11 cellular contexts compared by ENCODE assay signal in the genomic region with DNA sequence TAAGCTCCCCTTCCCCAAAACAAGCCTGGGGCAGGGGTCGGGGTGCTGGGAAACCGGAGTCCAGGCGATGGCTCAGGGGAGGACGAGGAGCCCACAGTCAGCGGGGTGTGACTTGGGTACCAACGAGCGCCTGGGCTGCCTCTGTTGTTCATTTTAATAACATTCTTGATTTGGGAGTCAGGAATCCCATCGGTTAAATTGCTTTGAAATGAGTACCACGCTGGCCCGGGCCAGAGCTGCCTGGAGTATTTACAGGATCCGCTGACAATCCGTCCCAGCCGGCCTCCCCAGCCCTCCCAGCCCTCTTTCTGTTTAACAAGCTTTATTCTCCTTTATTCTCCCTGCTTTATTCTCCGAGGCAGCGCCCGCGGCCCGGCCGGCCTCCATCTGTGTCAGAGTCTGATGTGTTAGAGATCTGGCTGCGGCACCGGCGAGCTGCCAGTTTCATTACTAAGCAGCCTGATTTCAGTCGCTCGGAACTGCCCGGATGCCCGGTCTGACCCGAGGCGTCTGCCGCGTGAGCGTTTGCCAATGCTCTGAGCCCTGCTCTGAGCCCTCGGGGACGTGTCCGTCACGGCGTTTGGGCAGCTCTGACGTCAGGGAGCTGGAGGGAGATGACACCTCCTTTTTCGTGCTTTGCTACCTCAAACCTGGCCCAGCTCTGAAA. TPM values are rescaled to one million over a fixed set of nuclear protein-coding genes. Genes with fewer than 3 reads are reported as not detected.
DNase-seq lines count a peak whose midpoint lies in the region; ATAC-seq and TF ChIP-seq lines count a peak whose summit lies in the region.
"Had no signal": no experiment of that assay in that cellular context is flagged by ENCODE, and none has a peak within 500 bp of the region (broad histone marks: within the 10 kb centered on the region; RNA-seq: fewer than 3 reads in every experiment).

No MANE protein-coding gene starts in this region.

- peaks cover 0 to 9% (median 4%) of the 10 kb centered on the region in 4 donors for H3K4me1 ChIP-seq in sigmoid colon
- H3K4me1 ChIP-seq in spleen, result no peaks in the 10 kb centered on the region

- CTCF ChIA-PET in WTC11 (lab: Charles Lee), result interaction anchor here (0.9 to 2.4 kb wide), 7 partner anchors 20 to 133 kb away, joined by 4 to 20 read pairs (median 6); no protein-coding TSS in a partner anchor

- no peaks in the 10 kb centered on the region for H3K36me3 ChIP-seq in sigmoid colon
- H3K36me3 ChIP-seq in spleen, result no peaks in the 10 kb centered on the region

- no peak for TF ChIP-seq EP300 in sigmoid colon (IDR thresholded peaks at IDR 0.05)

- no peaks in the 10 kb centered on the region for H3K9me3 Mint-ChIP-seq in WTC11

- no peaks in the 10 kb centered on the region for H3K27me3 ChIP-seq in sigmoid colon
- H3K27me3 ChIP-seq in spleen (replicated peaks in 1 of 7), result peaks cover 0 to 53% (median 0%) of the 10 kb centered on the region in 7 donors

- peak overlapping the region; percentile 85 for H3K27ac Mint-ChIP-seq in WTC11

- peaks cover 9% of the 10 kb centered on the region for H3K4me1 Mint-ChIP-seq in WTC11

- H3K4me3 Mint-ChIP-seq in WTC11, result no peak overlapping the region

- POLR2A ChIA-PET in WTC11 (lab: Charles Lee), result interaction anchor here (0.9 kb wide), 1 partner anchor 28 kb away, joined by 4 read pairs; no protein-coding TSS in a partner anchor

- H3K9me3 ChIP-seq in sigmoid colon, result no peaks in the 10 kb centered on the region
- no peaks in the 10 kb centered on the region for H3K9me3 ChIP-seq in spleen

- 74 to 86% methylated on average over 38 of the region's 38 CpGs for WGBS in sigmoid colon, 2 donors
- WGBS in spleen, 5 donors, result 73 to 81% (median 78%) methylated on average over 38 of the region's 38 CpGs
- WGBS in lower leg skin, 2 donors, result 36 to 40% methylated on average over 30 to 38 of the region's 38 CpGs

- no peaks in the 10 kb centered on the region for H3K36me3 Mint-ChIP-seq in WTC11

- intact Hi-C loops in sigmoid colon (cut with DNase I) (no loop called here), spleen (cut with DNase I; ENCODE audit: low total_unique reads) (no loop called here), lower leg skin (cut with DNase I; ENCODE audit: low total_unique reads) (no loop called here)

- no peaks in the 10 kb centered on the region for H3K27me3 Mint-ChIP-seq in WTC11 (ENCODE audit: low read depth)

- H3K4me3 ChIP-seq in sigmoid colon (peak overlapping the region in 3 of 4 donors; percentile 25 to 33 (median 31)), spleen (no peak overlapping the region), lower leg skin (ENCODE audit: low read depth, poor library complexity, severe bottlenecking) (no peak overlapping the region)
- H3K4me3 ChIP-seq: GM12878, SK-N-MC had no signal

- H3K27ac ChIP-seq in sigmoid colon (peak overlapping the region in 3 of 4 donors; percentile 31 to 66 (median 57)), spleen (no peak overlapping the region)
- H3K27ac ChIP-seq: SK-N-MC had no signal

- ATAC-seq in WTC11 (no peak), HG02870 (IDR thresholded peaks at IDR 0.05; ENCODE audit: unreplicated experiment) (no peak)

- TF ChIP-seq CTCF in WTC11 (IDR thresholded peaks at IDR 0.05) (no peak), sigmoid colon (IDR thresholded peaks at IDR 0.05) (no peak), spleen (IDR thresholded peaks at IDR 0.05 in 8 of 11, conservative IDR thresholded peaks at IDR 0.05 in 3 of 11) (no peak), lower leg skin (IDR thresholded peaks at IDR 0.05) (no peak)

- DNase-seq in ELR (ENCODE audit: low read depth) (peak; percentile 92), WTC11 (ENCODE audit: low spot score) (no peak), foreskin melanocyte (peak; percentile 72), sigmoid colon (peak; percentile 82), spleen (no peak), ecto neural progenitor cell (ENCODE audit: low spot score) (no peak), lower leg skin (ENCODE audit: low spot score in 2 of 2) (no peak)
- DNase-seq: activated gamma-delta T cell treated with Interleukin-2 at 50 U/mL for 16 hours had no signal

- no peak for TF ChIP-seq POLR2A in sigmoid colon (IDR thresholded peaks at IDR 0.05)
- no peak for TF ChIP-seq POLR2A in spleen (IDR thresholded peaks at IDR 0.05)
- TF ChIP-seq POLR2A in lower leg skin (IDR thresholded peaks at IDR 0.05), result no peak

TF ChIP-seq in WTC11, 78 proteins besides CTCF, POLR2A, EP300 and RAD21:
- TF ChIP-seq ZNF281 (CRISPR knock-in tag; IDR thresholded peaks at IDR 0.05), result no peak
- TF ChIP-seq, protein P1, sequence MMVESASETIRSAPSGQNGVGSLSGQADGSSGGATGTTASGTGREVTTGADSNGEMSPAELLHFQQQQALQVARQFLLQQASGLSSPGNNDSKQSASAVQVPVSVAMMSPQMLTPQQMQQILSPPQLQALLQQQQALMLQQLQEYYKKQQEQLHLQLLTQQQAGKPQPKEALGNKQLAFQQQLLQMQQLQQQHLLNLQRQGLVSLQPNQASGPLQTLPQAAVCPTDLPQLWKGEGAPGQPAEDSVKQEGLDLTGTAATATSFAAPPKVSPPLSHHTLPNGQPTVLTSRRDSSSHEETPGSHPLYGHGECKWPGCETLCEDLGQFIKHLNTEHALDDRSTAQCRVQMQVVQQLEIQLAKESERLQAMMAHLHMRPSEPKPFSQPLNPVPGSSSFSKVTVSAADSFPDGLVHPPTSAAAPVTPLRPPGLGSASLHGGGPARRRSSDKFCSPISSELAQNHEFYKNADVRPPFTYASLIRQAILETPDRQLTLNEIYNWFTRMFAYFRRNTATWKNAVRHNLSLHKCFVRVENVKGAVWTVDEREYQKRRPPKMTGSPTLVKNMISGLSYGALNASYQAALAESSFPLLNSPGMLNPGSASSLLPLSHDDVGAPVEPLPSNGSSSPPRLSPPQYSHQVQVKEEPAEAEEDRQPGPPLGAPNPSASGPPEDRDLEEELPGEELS (CRISPR knock-in tag; IDR thresholded peaks at IDR 0.05), result no peak
- no peak for TF ChIP-seq MXD4 (CRISPR knock-in tag; IDR thresholded peaks at IDR 0.05; ENCODE audit: borderline replicate concordance)
- TF ChIP-seq ATF6 (CRISPR knock-in tag; IDR thresholded peaks at IDR 0.05), result no peak
- TF ChIP-seq E2F4 (CRISPR knock-in tag; IDR thresholded peaks at IDR 0.05; ENCODE audit: borderline replicate concordance, low read depth), result no peak
- TF ChIP-seq NR2C2 (CRISPR knock-in tag; IDR thresholded peaks at IDR 0.05), result no peak
- TF ChIP-seq ZNF121 (CRISPR knock-in tag; IDR thresholded peaks at IDR 0.05), result no peak

RNA-seq across cellular contexts. Expression of gene QRFP, which starts 16.5 kb away (rescaled TPM):
- total RNA-seq in WTC11 (2021), result not detected in 3 replicates
- total RNA-seq in sigmoid colon, result not detected
- polyA plus RNA-seq in sigmoid colon, result under 1 TPM in 1 of 3 donors, not detected in 2; 0.20 TPM
- not detected for total RNA-seq in spleen
- polyA plus RNA-seq in spleen, result under 1 TPM in 2 of 3 donors, not detected in 1; 0.13 to 0.16 TPM
- not detected for total RNA-seq in lower leg skin
- total RNA-seq: GM12878 had no signal
- polyA plus RNA-seq: GM12878 had no signal

RNA-seq across cellular contexts. Expression of gene FIBCD1, which starts 26.0 kb away (rescaled TPM):
- total RNA-seq in WTC11 (2021) (6.6 to 9.1 TPM (median 8.8 TPM) in 3 replicates), sigmoid colon (under 1 TPM in 1 of 4 donors, not detected in 3; 0.36 TPM), spleen (under 1 TPM in 4 of 7 donors, not detected in 3; 0.26 to 0.51 (median 0.44) TPM), lower leg skin (under 1 TPM in 2 of 4 donors, not detected in 2; 0.17 to 0.42 TPM)
- polyA plus RNA-seq in sigmoid colon (10 to 100 TPM in 2 of 3 donors, 1 to 10 TPM in 1; 9.6 to 11.9 (median 11.6) TPM), spleen (under 1 TPM; 0.02 to 0.35 (median 0.06) TPM)

Comparison
In these comparisons a context has a peak if more than half of its experiments do, and no peak if none do; other contexts are left out.
1. DNase-seq: peak in ELR (single experiment), foreskin melanocyte (single experiment) and sigmoid colon (single experiment); none in WTC11 (single experiment), spleen (single experiment), ecto neural progenitor cell (single experiment) and lower leg skin (0 of 2).
2. H3K27ac ChIP-seq: peak in sigmoid colon (3 of 4); none in spleen (0 of 8).
3. H3K4me3 ChIP-seq: peak in sigmoid colon (3 of 4); none in spleen (0 of 8) and lower leg skin (single experiment).